ENCODE assay signal across 24 cellular contexts in genomic region chr7:28722684-28723083, GRCh38.
DNase-seq lines count a peak whose midpoint lies in the region; FAIRE-seq and TF ChIP-seq lines count a peak whose summit lies in the region.
"Had no signal": no experiment of that assay in that cellular context is flagged by ENCODE, and none has a peak within 500 bp of the region (broad histone marks: within the 10 kb centered on the region; RNA-seq: fewer than 3 reads in every experiment).

No MANE protein-coding gene starts in this region.

- H3K4me1 Mint-ChIP-seq in nephron progenitor cell: peaks cover 80% of the 10 kb centered on the region

- H3K4me3 ChIP-seq in coronary artery: no peak overlapping the region
- H3K4me3 ChIP-seq in small intestine (ENCODE audit: low read depth in 1 of 2, low read length in 2 of 2): no peak overlapping the region
- H3K4me3 ChIP-seq: adrenal gland, breast epithelium, GM12878, mucosa of descending colon, upper lobe of left lung had no signal

- peak overlapping the region; percentile 80 for H3K27ac Mint-ChIP-seq in nephron progenitor cell
- H3K27ac Mint-ChIP-seq: activated B cell treated with CpG ODN at 0.5 μM for 24 hours; activated naive CD4-positive, alpha-beta T cell treated with anti-CD3 and anti-CD28 coated beads for 36 hours; activated T-cell treated with anti-CD3 and anti-CD28 coated beads, Interleukin-2, amount 50 U/mL, for 72 hours; natural killer cell treated with Interleukin-12 subunit alpha and Interleukin-12 subunit beta and Interleukin-15 and Interleukin-18, amount 100 ng/mL, for 72 hours had no signal

- peak; percentile 25 for DNase-seq in DMS79 treated with DMSO at 0.1 percent for 48 hours (lab: John Stamatoyannopoulos, UW)
- peak; percentile 97 for DNase-seq in NCI-H1417 treated with DMSO at 0.1 percent for 48 hours (lab: John Stamatoyannopoulos, UW)
- peak; percentile 93 for DNase-seq in NCI-H748 (lab: John Stamatoyannopoulos, UW; ENCODE audit: unreplicated experiment)
- DNase-seq in nephron progenitor cell: no peak
- no peak for DNase-seq in stimulated activated CD4-positive, alpha-beta T cell treated with anti-CD3 and anti-CD28 coated beads, Interleukin-12 subunit alpha, Interleukin-12 subunit beta, amount 100 ng/mL, for 4 hours
- DNase-seq in coronary artery (ENCODE audit: low spot score): no peak
- no peak for DNase-seq in small intestine
- DNase-seq: activated B cell treated with CpG ODN at 0.5 μM for 24 hours; activated naive CD4-positive, alpha-beta T cell treated with anti-CD3 and anti-CD28 coated beads for 36 hours; activated T-cell treated with anti-CD3 and anti-CD28 coated beads, Interleukin-2, amount 50 U/mL, for 72 hours; adrenal gland; effector memory CD4-positive, alpha-beta T cell; mucosa of descending colon; NCI-H2029; NCI-H524 treated with DMSO at 0.1 percent for 48 hours; RPMI8226; T-helper 1 cell; upper lobe of left lung had no signal

- H3K36me3 ChIP-seq in small intestine (ENCODE audit: control insufficient read depth in 2 of 2, insufficient read depth in 2 of 2, low read length in 2 of 2): no peaks in the 10 kb centered on the region
- H3K36me3 ChIP-seq: adrenal gland, breast epithelium had no signal

- peaks cover 10% of the 10 kb centered on the region for H3K27me3 Mint-ChIP-seq in nephron progenitor cell (ENCODE audit: low read depth, poor library complexity)
- H3K27me3 Mint-ChIP-seq: activated B cell treated with CpG ODN at 0.5 μM for 24 hours had no signal

- no peaks in the 10 kb centered on the region for H3K4me1 ChIP-seq in small intestine (ENCODE audit: control insufficient read depth in 2 of 2, insufficient read depth in 1 of 2, low read depth in 1 of 2, low read length in 1 of 2)
- H3K4me1 ChIP-seq: breast epithelium, parathyroid adenoma had no signal

- no peaks in the 10 kb centered on the region for H3K9me3 Mint-ChIP-seq in nephron progenitor cell
- H3K9me3 Mint-ChIP-seq: activated B cell treated with CpG ODN at 0.5 μM for 24 hours; activated naive CD4-positive, alpha-beta T cell treated with anti-CD3 and anti-CD28 coated beads for 36 hours; activated T-cell treated with anti-CD3 and anti-CD28 coated beads, Interleukin-2, amount 50 U/mL, for 72 hours; natural killer cell treated with Interleukin-12 subunit alpha and Interleukin-12 subunit beta and Interleukin-15 and Interleukin-18, amount 100 ng/mL, for 72 hours had no signal

- no peak for FAIRE-seq in small intestine (lab: Jason Lieb, UNC)
- FAIRE-seq: colon, GM12878 had no signal

- no peak overlapping the region for H3K27ac ChIP-seq in coronary artery
- H3K27ac ChIP-seq in small intestine (ENCODE audit: low read depth in 1 of 2, low read length in 1 of 2): no peak overlapping the region
- H3K27ac ChIP-seq: adrenal gland, breast epithelium, C4-2B, parathyroid adenoma, upper lobe of left lung had no signal

- H3K4me3 Mint-ChIP-seq in nephron progenitor cell: peak overlapping the region; percentile 11
- H3K4me3 Mint-ChIP-seq: activated B cell treated with CpG ODN at 0.5 μM for 24 hours; activated naive CD4-positive, alpha-beta T cell treated with anti-CD3 and anti-CD28 coated beads for 36 hours; activated T-cell treated with anti-CD3 and anti-CD28 coated beads, Interleukin-2, amount 50 U/mL, for 72 hours; natural killer cell treated with Interleukin-12 subunit alpha and Interleukin-12 subunit beta and Interleukin-15 and Interleukin-18, amount 100 ng/mL, for 72 hours had no signal

- no peaks in the 10 kb centered on the region for H3K9me3 ChIP-seq in small intestine (ENCODE audit: control insufficient read depth, low read depth)
- H3K9me3 ChIP-seq: adrenal gland, breast epithelium, mucosa of descending colon, upper lobe of left lung had no signal

- no peaks in the 10 kb centered on the region for H3K27me3 ChIP-seq in small intestine (ENCODE audit: control insufficient read depth in 2 of 2, insufficient read depth in 2 of 2, low read length in 2 of 2)
- H3K27me3 ChIP-seq: adrenal gland, breast epithelium, upper lobe of left lung had no signal

- 63 to 87% (median 73%) methylated on average over 4 of the region's 4 CpGs for WGBS in small intestine, 3 donors

- TF ChIP-seq CTCF in nephron progenitor cell (IDR thresholded peaks at IDR 0.05) (no peak), coronary artery (IDR thresholded peaks at IDR 0.05) (no peak)

- H3K36me3 Mint-ChIP-seq in nephron progenitor cell (ENCODE audit: low read depth): no peaks in the 10 kb centered on the region
- H3K36me3 Mint-ChIP-seq: natural killer cell treated with Interleukin-12 subunit alpha and Interleukin-12 subunit beta and Interleukin-15 and Interleukin-18, amount 100 ng/mL, for 72 hours had no signal

Comparison
In these comparisons a context has a peak if more than half of its experiments do, and no peak if none do; other contexts are left out.
1. DNase-seq: peak in DMS79 treated with DMSO at 0.1 percent for 48 hours (single experiment), NCI-H1417 treated with DMSO at 0.1 percent for 48 hours (single experiment) and NCI-H748 (single experiment); none in nephron progenitor cell (single experiment), stimulated activated CD4-positive, alpha-beta T cell treated with anti-CD3 and anti-CD28 coated beads, Interleukin-12 subunit alpha, Interleukin-12 subunit beta, amount 100 ng/mL, for 4 hours (single experiment), coronary artery (single experiment) and small intestine (single experiment).